In the genomic region with DNA sequence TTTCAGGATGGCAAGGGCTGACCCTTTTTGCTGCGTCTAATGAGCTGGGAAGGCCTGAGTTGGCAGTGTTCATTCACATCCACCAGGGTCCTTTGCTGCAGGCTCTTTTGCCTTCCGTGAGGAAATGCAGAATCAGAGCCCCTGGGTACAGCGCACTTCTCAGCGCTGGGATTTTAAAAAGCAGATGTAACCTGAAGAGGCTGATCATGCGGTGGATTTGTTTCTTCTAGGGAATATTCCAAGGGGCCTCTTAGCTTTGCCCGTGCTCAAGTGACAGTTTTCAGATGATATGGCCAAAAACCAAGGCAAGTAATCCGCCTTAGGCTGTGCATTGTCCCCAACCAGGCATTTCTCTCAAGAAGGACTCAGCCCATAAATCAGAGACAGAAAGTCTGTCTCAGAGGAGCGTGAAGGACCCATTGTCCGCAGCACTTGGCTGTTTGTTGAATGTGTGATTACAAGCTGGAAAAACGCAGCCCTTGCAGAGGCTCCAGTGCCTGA, we compare ENCODE assay signal across 15 cellular contexts.
DNase-seq lines count a peak whose midpoint lies in the region; ATAC-seq and TF ChIP-seq lines count a peak whose summit lies in the region.
"Had no signal": no experiment of that assay in that cellular context is flagged by ENCODE, and none has a peak within 500 bp of the region (broad histone marks: within the 10 kb centered on the region; RNA-seq: fewer than 3 reads in every experiment).

No MANE protein-coding gene starts in this region.

- H2AFZ ChIP-seq in smooth muscle cell (ENCODE audit: low read depth): no peak overlapping the region
- H2AFZ ChIP-seq: GM23248 had no signal

- peaks cover 20% of the 10 kb centered on the region for H3K4me1 ChIP-seq in smooth muscle cell (ENCODE audit: low read depth)

- H3K36me3 Mint-ChIP-seq in WTC11: no peaks in the 10 kb centered on the region

- H3K9me3 ChIP-seq in smooth muscle cell (replicated peaks; ENCODE audit: low read depth): no peaks in the 10 kb centered on the region
- H3K9me3 ChIP-seq: SK-N-SH had no signal

- CTCF ChIA-PET in WTC11 (lab: Charles Lee): interaction anchor here (0.6 to 1.5 kb wide), 2 partner anchors 88 to 237 kb away, joined by 3 read pairs; no protein-coding TSS in a partner anchor

- H3K9me3 Mint-ChIP-seq in WTC11: no peaks in the 10 kb centered on the region

- H3F3A ChIP-seq in smooth muscle cell (ENCODE audit: low read depth): peaks cover 48% of the 10 kb centered on the region

- peak overlapping the region; percentile 20 for H3K27ac ChIP-seq in smooth muscle cell (ENCODE audit: low read depth)
- H3K27ac ChIP-seq: GM23248 had no signal

- H3K4me3 ChIP-seq in smooth muscle cell: no peak overlapping the region
- H3K4me3 ChIP-seq: GM23248 had no signal

- peak; percentile 86 for DNase-seq in NCI-H1105 (lab: John Stamatoyannopoulos, UW)
- no peak for DNase-seq in WTC11 (ENCODE audit: low spot score)
- DNase-seq in iPS-NIHi11 (ENCODE audit: low spot score): peak; percentile 9
- no peak for DNase-seq in smooth muscle cell (lab: John Stamatoyannopoulos, UW; ENCODE audit: unreplicated experiment)
- no peak for DNase-seq in LoVo (ENCODE audit: low spot score)
- no peak for DNase-seq in NCI-H510A (lab: John Stamatoyannopoulos, UW)
- DNase-seq in effector CD8-positive, alpha-beta T cell (lab: John Stamatoyannopoulos, UW): no peak
- DNase-seq: activated CD4-positive, alpha-beta T cell treated with anti-CD3 and anti-CD28 coated beads for 1 hour; central memory CD4-positive, alpha-beta T cell; GM23248; NCI-H774; SK-N-SH; stimulated activated CD4-positive, alpha-beta T cell treated with anti-CD3 and anti-CD28 coated beads, Interleukin-2, amount 100 ng/mL, for 24 hours; stimulated activated naive CD8-positive, alpha-beta T cell treated with anti-CD3 and anti-CD28 coated beads, Interleukin-15, Interleukin-2, amounts not matched to agents 100 U/mL and 50 U/mL, for 24 hours had no signal

- no peaks in the 10 kb centered on the region for H3K27me3 Mint-ChIP-seq in WTC11 (ENCODE audit: low read depth)

- peaks cover 22% of the 10 kb centered on the region for H3K36me3 ChIP-seq in smooth muscle cell (ENCODE audit: low read depth)

- H3K79me2 ChIP-seq in smooth muscle cell (ENCODE audit: low read depth): peaks cover 78% of the 10 kb centered on the region

- TF ChIP-seq CTCF in WTC11 (IDR thresholded peaks at IDR 0.05): no peak
- TF ChIP-seq CTCF in smooth muscle cell (IDR thresholded peaks at IDR 0.05; ENCODE audit: borderline replicate concordance, insufficient read depth, poor library complexity, severe bottlenecking): no peak

- POLR2A ChIA-PET in WTC11 (lab: Charles Lee): no interaction called here

- 51% methylated on average over 10 of the region's 10 CpGs for WGBS in smooth muscle cell (ENCODE audit: low lambda C conversion rate)

- H3K4me1 Mint-ChIP-seq in WTC11: 0 out of 2 replicates have a peak, but pooled peaks cover 5% of the 10 kb centered on the region

- ATAC-seq in WTC11: peak; percentile 99
- no peak for ATAC-seq in HG03520 (IDR thresholded peaks at IDR 0.05; ENCODE audit: unreplicated experiment)
- ATAC-seq: stimulated activated naive CD8-positive, alpha-beta T cell treated with anti-CD3 and anti-CD28 coated beads, Interleukin-15, Interleukin-2, amounts not matched to agents 100 U/mL and 50 U/mL, for 24 hours had no signal

- peaks cover 86% of the 10 kb centered on the region for H4K20me1 ChIP-seq in smooth muscle cell (ENCODE audit: low read depth)

- H3K27ac Mint-ChIP-seq in WTC11: no peak overlapping the region

- H3K4me2 ChIP-seq in smooth muscle cell: peak overlapping the region; percentile 25
- H3K4me2 ChIP-seq: SK-N-SH had no signal

- H3K27me3 ChIP-seq in smooth muscle cell (ENCODE audit: low read depth): no peaks in the 10 kb centered on the region

- H3K4me3 Mint-ChIP-seq in WTC11: no peak overlapping the region

- no peak overlapping the region for H3K9ac ChIP-seq in smooth muscle cell (ENCODE audit: low read depth)
- H3K9ac ChIP-seq: GM23248, SK-N-SH had no signal

TF ChIP-seq in WTC11, 78 proteins besides CTCF, POLR2A, EP300 and RAD21:
- no peak for TF ChIP-seq ESRRA (CRISPR knock-in tag; IDR thresholded peaks at IDR 0.05; ENCODE audit: borderline replicate concordance)
- no peak for TF ChIP-seq ATF6 (CRISPR knock-in tag; IDR thresholded peaks at IDR 0.05)
- no peak for TF ChIP-seq USF1 (CRISPR knock-in tag; IDR thresholded peaks at IDR 0.05)
- no peak for TF ChIP-seq GABPB1 (CRISPR knock-in tag; IDR thresholded peaks at IDR 0.05)

Comparison
In these comparisons a context has a peak if more than half of its experiments do, and no peak if none do; other contexts are left out.
1. DNase-seq: peak in NCI-H1105 (single experiment) and iPS-NIHi11 (single experiment); none in WTC11 (single experiment), smooth muscle cell (single experiment), LoVo (single experiment), NCI-H510A (single experiment) and effector CD8-positive, alpha-beta T cell (single experiment).